In genomic region chr4:101355246-101355645, GRCh38 we compare ENCODE assay signal across 13 cellular contexts. TPM values are rescaled to one million over a fixed set of nuclear protein-coding genes. Genes with fewer than 3 reads are reported as not detected.
DNase-seq lines count a peak whose midpoint lies in the region; ATAC-seq and TF ChIP-seq lines count a peak whose summit lies in the region.
"Had no signal": no experiment of that assay in that cellular context is flagged by ENCODE, and none has a peak within 500 bp of the region (broad histone marks: within the 10 kb centered on the region; RNA-seq: fewer than 3 reads in every experiment).

No MANE protein-coding gene starts in this region.

- H3K27me3 Mint-ChIP-seq in activated B cell treated with CpG ODN at 0.5 μM for 24 hours, result no peaks in the 10 kb centered on the region

- ATAC-seq in GM18511 (IDR thresholded peaks at IDR 0.05; ENCODE audit: unreplicated experiment) (peak; percentile 100), GM21526 (IDR thresholded peaks at IDR 0.05; ENCODE audit: low FRiP score, unreplicated experiment) (peak; percentile 99), HG03135 (IDR thresholded peaks at IDR 0.05; ENCODE audit: unreplicated experiment) (peak; percentile 98), activated B cell treated with CpG ODN at 0.5 μM for 24 hours (ENCODE audit: low read depth) (peak; percentile 85)
- ATAC-seq: activated T-cell treated with anti-CD3 and anti-CD28 coated beads, Interleukin-2, amount 50 U/mL, for 4 hours had no signal

- CTCF ChIA-PET in activated B cell treated with CpG ODN at 0.5 μM for 24 hours (lab: Charles Lee), result no interaction called here

- no peaks in the 10 kb centered on the region for H3K9me3 ChIP-seq in effector memory CD4-positive, alpha-beta T cell (ENCODE audit: control insufficient read depth, low read length)

- POLR2A ChIA-PET in activated B cell treated with CpG ODN at 0.5 μM for 24 hours (lab: Charles Lee), result no interaction called here

- no peak overlapping the region for H3K4me3 ChIP-seq in effector memory CD4-positive, alpha-beta T cell (ENCODE audit: insufficient read depth, low read depth, low read length, poor library complexity, severe bottlenecking)

- H3K4me3 Mint-ChIP-seq in activated B cell treated with CpG ODN at 0.5 μM for 24 hours, result peak overlapping the region; percentile 36
- H3K4me3 Mint-ChIP-seq: activated T-cell treated with anti-CD3 and anti-CD28 coated beads, Interleukin-2, amount 50 U/mL, for 4 hours had no signal

- intact Hi-C loops in activated B cell treated with CpG ODN at 0.5 μM for 24 hours (cut with micrococcal nuclease), result loop anchor here (1.0 kb wide), 1 partner anchor 8 kb away; the partner anchor contains the start of gene PPP3CA

- peaks cover 33% of the 10 kb centered on the region for H3K4me1 Mint-ChIP-seq in activated B cell treated with CpG ODN at 0.5 μM for 24 hours

- H3K27ac Mint-ChIP-seq in activated B cell treated with CpG ODN at 0.5 μM for 24 hours, result peak overlapping the region; percentile 16

- H3K4me1 ChIP-seq in effector memory CD4-positive, alpha-beta T cell (ENCODE audit: control insufficient read depth, insufficient read depth, low read length, poor library complexity, severe bottlenecking), result no peaks in the 10 kb centered on the region

- no peaks in the 10 kb centered on the region for H3K27me3 ChIP-seq in effector memory CD4-positive, alpha-beta T cell (replicated peaks; ENCODE audit: control insufficient read depth, insufficient read depth, low read length, poor library complexity, severe bottlenecking)

- no peaks in the 10 kb centered on the region for H3K9me3 Mint-ChIP-seq in activated B cell treated with CpG ODN at 0.5 μM for 24 hours
- H3K9me3 Mint-ChIP-seq: activated T-cell treated with anti-CD3 and anti-CD28 coated beads, Interleukin-2, amount 50 U/mL, for 4 hours had no signal

- DNase-seq in activated B cell treated with CpG ODN at 0.5 μM for 24 hours (no peak), caudate nucleus (lab: John Stamatoyannopoulos, UW) (no peak)
- no peak for DNase-seq in stimulated activated CD4-positive, alpha-beta T cell treated with anti-CD3 and anti-CD28 coated beads, Interleukin-12 subunit alpha, Interleukin-12 subunit beta, amount 100 ng/mL, for 4 hours
- DNase-seq in stimulated activated CD4-positive, alpha-beta T cell treated with anti-CD3 and anti-CD28 coated beads, Interleukin-15, amount 100 ng/mL, for 24 hours, result no peak
- DNase-seq in effector memory CD4-positive, alpha-beta T cell, result no peak
- DNase-seq: activated T-cell treated with anti-CD3 and anti-CD28 coated beads, Interleukin-2, amount 50 U/mL, for 4 hours; DMS53; hypothalamus; NCI-H2107; stimulated activated CD4-positive, alpha-beta T cell treated with anti-CD3 and anti-CD28 coated beads, Interleukin-4, amount 100 ng/mL, for 4 hours had no signal

- no peak overlapping the region for H3K27ac ChIP-seq in caudate nucleus (ENCODE audit: low read depth, low read length)
- no peak overlapping the region for H3K27ac ChIP-seq in effector memory CD4-positive, alpha-beta T cell (ENCODE audit: insufficient read depth, low read length, poor library complexity, severe bottlenecking)

- no peak for TF ChIP-seq CTCF in activated B cell treated with CpG ODN at 0.5 μM for 24 hours (IDR thresholded peaks at IDR 0.05)

- H3K36me3 Mint-ChIP-seq in activated B cell treated with CpG ODN at 0.5 μM for 24 hours (ENCODE audit: low read depth), result no peaks in the 10 kb centered on the region

- H3K36me3 ChIP-seq in effector memory CD4-positive, alpha-beta T cell (ENCODE audit: control insufficient read depth, insufficient read depth, low read length), result no peaks in the 10 kb centered on the region

RNA-seq across cellular contexts. Expression of gene PPP3CA, which starts 7.9 kb away (rescaled TPM):
- 72.8 and 78.8 TPM in 2 replicates for total RNA-seq in activated B cell treated with CpG ODN at 0.5 μM for 24 hours
